Comparison of ENCODE assay signal across 10 cellular contexts in the genomic region with DNA sequence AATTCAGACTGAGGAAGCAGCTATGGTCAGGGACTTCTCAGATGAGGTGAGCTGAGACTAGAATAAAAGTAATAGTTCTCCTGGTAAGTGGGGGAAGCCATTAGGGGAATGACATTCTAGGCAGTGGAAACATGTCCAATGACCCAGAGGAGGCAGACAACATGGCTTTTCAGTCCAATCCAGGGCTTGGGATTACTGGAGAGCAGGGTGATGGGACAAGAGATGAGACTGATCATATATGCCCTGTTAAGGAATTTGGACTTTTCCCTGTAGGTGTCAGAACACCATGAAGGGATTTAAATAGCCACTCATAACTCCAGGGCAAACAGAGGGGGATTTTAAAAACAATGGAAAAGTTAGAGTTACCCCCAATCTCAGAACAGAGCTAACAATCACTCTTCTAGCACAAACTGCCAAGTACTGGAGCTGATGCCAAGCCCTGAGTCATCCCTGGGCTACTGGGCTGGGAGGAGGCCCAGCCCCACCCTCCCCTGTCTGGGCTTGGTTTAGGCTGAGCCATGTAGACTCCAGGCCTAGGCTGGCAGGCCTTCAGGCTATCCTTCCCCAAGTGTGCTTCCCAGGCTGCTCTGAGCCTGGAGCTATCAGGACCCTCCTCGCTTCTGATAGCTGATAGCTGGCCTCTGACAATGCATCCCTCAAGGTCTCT. TPM values are rescaled to one million over a fixed set of nuclear protein-coding genes. Genes with fewer than 3 reads are reported as not detected.
DNase-seq lines count a peak whose midpoint lies in the region; FAIRE-seq and TF ChIP-seq lines count a peak whose summit lies in the region.
"Had no signal": no experiment of that assay in that cellular context is flagged by ENCODE, and none has a peak within 500 bp of the region (broad histone marks: within the 10 kb centered on the region; RNA-seq: fewer than 3 reads in every experiment).

No MANE protein-coding gene starts in this region.

- no peaks in the 10 kb centered on the region for H4K20me1 ChIP-seq in astrocyte (ENCODE audit: insufficient read depth, low read length)

- intact Hi-C loops in activated naive CD4-positive, alpha-beta T cell treated with anti-CD3 and anti-CD28 coated beads for 36 hours (cut with micrococcal nuclease): loop anchor here (2.0 kb wide), 2 partner anchors 16 to 36 kb away; no protein-coding TSS in a partner anchor
- intact Hi-C loops in stomach (cut with DNase I; ENCODE audit: low total_unique reads): no loop called here

- WGBS in stomach, 5 donors: 17 to 57% (median 43%) methylated on average over 1 of the region's 1 CpG

- no peaks in the 10 kb centered on the region for H3K36me3 Mint-ChIP-seq in activated naive CD4-positive, alpha-beta T cell treated with anti-CD3 and anti-CD28 coated beads for 36 hours (ENCODE audit: low read depth)
- H3K36me3 Mint-ChIP-seq in astrocyte (ENCODE audit: low read depth, unreplicated experiment): no peaks in the 10 kb centered on the region

- TF ChIP-seq EP300 in stomach (IDR thresholded peaks at IDR 0.05): no peak

- peak; percentile 98 for FAIRE-seq in astrocyte (lab: Jason Lieb, UNC)
- FAIRE-seq: TTC549 had no signal

- TF ChIP-seq CTCF in astrocyte (IDR thresholded peaks at IDR 0.05; ENCODE audit: insufficient read depth, low read depth, low read length) (no peak), stomach (IDR thresholded peaks at IDR 0.05) (no peak), BE2C (IDR thresholded peaks at IDR 0.05; ENCODE audit: low read depth, low read length) (no peak)

- H3K27me3 ChIP-seq in astrocyte (ENCODE audit: insufficient read depth, low read length): no peaks in the 10 kb centered on the region
- H3K27me3 ChIP-seq in stomach: no peaks in the 10 kb centered on the region
- no peaks in the 10 kb centered on the region for H3K27me3 ChIP-seq in BE2C
- H3K27me3 ChIP-seq: neutrophil had no signal

- H3K4me3 ChIP-seq in astrocyte (ENCODE audit: insufficient read depth, low read depth, low read length) (no peak overlapping the region), stomach (no peak overlapping the region), BE2C (ENCODE audit: low read depth, low read length) (no peak overlapping the region)

- no peaks in the 10 kb centered on the region for H3K79me2 ChIP-seq in astrocyte (ENCODE audit: insufficient read depth, low read length)

- H3K4me3 Mint-ChIP-seq in activated naive CD4-positive, alpha-beta T cell treated with anti-CD3 and anti-CD28 coated beads for 36 hours: no peak overlapping the region
- H3K4me3 Mint-ChIP-seq in astrocyte (ENCODE audit: unreplicated experiment): no peak overlapping the region

- CTCF ChIA-PET in activated naive CD4-positive, alpha-beta T cell treated with anti-CD3 and anti-CD28 coated beads for 36 hours (lab: Charles Lee): no interaction called here

- H3K9me3 Mint-ChIP-seq in activated naive CD4-positive, alpha-beta T cell treated with anti-CD3 and anti-CD28 coated beads for 36 hours: no peaks in the 10 kb centered on the region
- H3K9me3 Mint-ChIP-seq in astrocyte (ENCODE audit: unreplicated experiment): no peaks in the 10 kb centered on the region

- no peak overlapping the region for H3K27ac Mint-ChIP-seq in activated naive CD4-positive, alpha-beta T cell treated with anti-CD3 and anti-CD28 coated beads for 36 hours
- no peak overlapping the region for H3K27ac Mint-ChIP-seq in astrocyte (ENCODE audit: unreplicated experiment)

- peak overlapping the region; percentile 52 for H2AFZ ChIP-seq in astrocyte (ENCODE audit: low read depth, low read length)

- H3K27me3 Mint-ChIP-seq in activated naive CD4-positive, alpha-beta T cell treated with anti-CD3 and anti-CD28 coated beads for 36 hours (ENCODE audit: low read depth): no peaks in the 10 kb centered on the region
- H3K27me3 Mint-ChIP-seq in astrocyte (ENCODE audit: low read depth, unreplicated experiment): no peaks in the 10 kb centered on the region

- H3K9ac ChIP-seq in astrocyte (ENCODE audit: low read length): no peak overlapping the region

- no peaks in the 10 kb centered on the region for H3K36me3 ChIP-seq in astrocyte (ENCODE audit: insufficient read depth, low read length)
- no peaks in the 10 kb centered on the region for H3K36me3 ChIP-seq in stomach
- no peaks in the 10 kb centered on the region for H3K36me3 ChIP-seq in BE2C
- H3K36me3 ChIP-seq: neutrophil had no signal

- H3K4me2 ChIP-seq in astrocyte (ENCODE audit: low read length): peak overlapping the region; percentile 33

- H3K4me1 ChIP-seq in astrocyte (ENCODE audit: insufficient read depth, low read length): peaks cover 16% of the 10 kb centered on the region
- H3K4me1 ChIP-seq in stomach: peaks cover 0 to 27% (median 17%) of the 10 kb centered on the region in 4 donors
- H3K4me1 ChIP-seq in BE2C: no peaks in the 10 kb centered on the region

- DNase-seq in activated naive CD4-positive, alpha-beta T cell treated with anti-CD3 and anti-CD28 coated beads for 36 hours: peak; percentile 44
- no peak for DNase-seq in activated naive CD4-positive, alpha-beta T cell (lab: John Stamatoyannopoulos, UW)
- peak; percentile 81 for DNase-seq in astrocyte (ENCODE audit: low read depth)
- DNase-seq in iris pigment epithelial cell (ENCODE audit: low read depth): peak; percentile 83
- peak; percentile 71 for DNase-seq in stomach
- DNase-seq in NCI-H748 treated with DMSO at 0.1 percent for 48 hours (lab: John Stamatoyannopoulos, UW): no peak
- DNase-seq in NCI-H1930 (lab: John Stamatoyannopoulos, UW): no peak
- no peak for DNase-seq in BE2C

- no peak for TF ChIP-seq POLR2A in stomach (IDR thresholded peaks at IDR 0.05)

- peaks cover 30% of the 10 kb centered on the region for H3K4me1 Mint-ChIP-seq in activated naive CD4-positive, alpha-beta T cell treated with anti-CD3 and anti-CD28 coated beads for 36 hours (ENCODE audit: low read depth)
- peaks cover 7% of the 10 kb centered on the region for H3K4me1 Mint-ChIP-seq in astrocyte (ENCODE audit: low read depth, unreplicated experiment)

- H3K27ac ChIP-seq in astrocyte (ENCODE audit: low read depth, low read length) (no peak overlapping the region), stomach (peak overlapping the region in 4 of 5 donors; percentile 15 to 59 (median 52))
- H3K27ac ChIP-seq: neutrophil had no signal

- H3K9me3 ChIP-seq in astrocyte (ENCODE audit: insufficient read depth, low read depth, low read length) (no peaks in the 10 kb centered on the region), stomach (no peaks in the 10 kb centered on the region), BE2C (no peaks in the 10 kb centered on the region)
- H3K9me3 ChIP-seq: neutrophil had no signal

RNA-seq across cellular contexts. Expression of a gene that starts 22.7 kb away (rescaled TPM):
- total RNA-seq in activated naive CD4-positive, alpha-beta T cell treated with anti-CD3 and anti-CD28 coated beads for 36 hours: 100 to 1,000 TPM; 482 to 507 TPM
- total RNA-seq in astrocyte (356 and 369 TPM in 2 replicates), stomach (10 to 100 TPM; 60.3 to 90.2 (median 82.1) TPM)
- 10 to 100 TPM; 50.0 to 86.9 (median 60.0) TPM for polyA plus RNA-seq in stomach
- polyA plus RNA-seq in BE2C (2012; ENCODE audit: insufficient read depth, insufficient read length, low read depth): 48.0 TPM

Comparison
In these comparisons a context has a peak if more than half of its experiments do, and no peak if none do; other contexts are left out.
1. DNase-seq: peak in activated naive CD4-positive, alpha-beta T cell treated with anti-CD3 and anti-CD28 coated beads for 36 hours (single experiment), astrocyte (single experiment), iris pigment epithelial cell (single experiment) and stomach (single experiment); none in activated naive CD4-positive, alpha-beta T cell (0 of 4), NCI-H748 treated with DMSO at 0.1 percent for 48 hours (single experiment), NCI-H1930 (0 of 2) and BE2C (single experiment).